Comparison of ENCODE assay signal across 8 cellular contexts in genomic region chr14:58426819-58427288, GRCh38. TPM values are rescaled to one million over a fixed set of nuclear protein-coding genes. Genes with fewer than 3 reads are reported as not detected.
DNase-seq lines count a peak whose midpoint lies in the region; TF ChIP-seq lines count a peak whose summit lies in the region.

No MANE protein-coding gene starts in this region.

- DNase-seq in GM03348 (ENCODE audit: low spot score) (peak; percentile 76), HEK293T (ENCODE audit: extremely low spot score) (peak; percentile 50), NCI-H1694 (lab: John Stamatoyannopoulos, UW) (peak; percentile 40), T-helper 22 cell (ENCODE audit: low read depth) (peak; percentile 17), astrocyte of the cerebellum (ENCODE audit: low read depth) (peak; percentile 34), pons (ENCODE audit: low spot score) (no peak)

- H3K36me3 ChIP-seq in skeletal muscle tissue (ENCODE audit: control insufficient read depth in 3 of 3, insufficient read depth in 3 of 3, low read length in 3 of 3) = peaks cover 7 to 11% (median 8%) of the 10 kb centered on the region in 3 donors

- in situ Hi-C loops in astrocyte of the cerebellum (cut with HindIII; ENCODE audit: low sequenced_read_pairs) = no loop called here

- H3K9ac ChIP-seq in skeletal muscle tissue (ENCODE audit: low read depth in 1 of 3, low read length in 3 of 3) = peak overlapping the region; percentile 91 to 100 (median 97)

- H3K9me3 ChIP-seq in iPS-18c (ENCODE audit: control insufficient read depth, insufficient read depth, low read length) = no peaks in the 10 kb centered on the region
- no peaks in the 10 kb centered on the region for H3K9me3 ChIP-seq in skeletal muscle tissue (ENCODE audit: control insufficient read depth in 3 of 3, low read length in 3 of 3)

- H3K4me3 ChIP-seq in astrocyte of the cerebellum (ENCODE audit: low read depth, low read length) = peak overlapping the region; percentile 84
- peak overlapping the region; percentile 46 for H3K4me3 ChIP-seq in iPS-18c (ENCODE audit: insufficient read depth, low read depth, low read length)
- H3K4me3 ChIP-seq in skeletal muscle tissue (ENCODE audit: low read length in 3 of 3) = peak overlapping the region; percentile 92 to 100 (median 94)

- CTCF ChIA-PET in HEK293T (lab: Yijun Ruan, JAX) = no interaction called here

- H3K27ac ChIP-seq in skeletal muscle tissue (ENCODE audit: low read depth, low read length) = peak overlapping the region; percentile 98

- POLR2A ChIA-PET in HEK293T (lab: Yijun Ruan, JAX) = interaction anchor here (0.6 to 1.5 kb wide), 7 partner anchors 11 to 331 kb away, joined by 3 to 14 read pairs (median 4); partner anchors contain the start of genes ARID4A and DACT1

- peaks cover 5 to 9% (median 7%) of the 10 kb centered on the region in 3 donors for H3K4me1 ChIP-seq in skeletal muscle tissue (ENCODE audit: control insufficient read depth in 3 of 3, insufficient read depth in 3 of 3, low read length in 3 of 3)

- H3K27me3 ChIP-seq in skeletal muscle tissue (ENCODE audit: control insufficient read depth in 3 of 3, insufficient read depth in 3 of 3, low read length in 3 of 3) = no peaks in the 10 kb centered on the region

- no peak for TF ChIP-seq CTCF in astrocyte of the cerebellum (IDR thresholded peaks at IDR 0.05; ENCODE audit: low read depth, low read length, missing control alignments)

TF ChIP-seq in HEK293T, 16 proteins besides CTCF, POLR2A, EP300 and RAD21:
- TF ChIP-seq BHLHE40 (IDR thresholded peaks at IDR 0.05; ENCODE audit: borderline replicate concordance) (no peak), L3MBTL2 (conservative IDR thresholded peaks at IDR 0.05) (peak; percentile 93), FOXK2 (IDR thresholded peaks at IDR 0.05) (no peak)

RNA-seq across cellular contexts. Expression of gene TIMM9, which starts 0.5 kb away (rescaled TPM):
- 42.3 TPM for total RNA-seq in skeletal muscle tissue

RNA-seq across cellular contexts. Expression of gene KIAA0586, which starts 0.7 kb away (rescaled TPM):
- total RNA-seq in skeletal muscle tissue = 9.9 TPM

RNA-seq across cellular contexts. Expression of gene TOMM20L, which starts 31.1 kb away (rescaled TPM):
- not detected for total RNA-seq in skeletal muscle tissue
